In the genomic region with DNA sequence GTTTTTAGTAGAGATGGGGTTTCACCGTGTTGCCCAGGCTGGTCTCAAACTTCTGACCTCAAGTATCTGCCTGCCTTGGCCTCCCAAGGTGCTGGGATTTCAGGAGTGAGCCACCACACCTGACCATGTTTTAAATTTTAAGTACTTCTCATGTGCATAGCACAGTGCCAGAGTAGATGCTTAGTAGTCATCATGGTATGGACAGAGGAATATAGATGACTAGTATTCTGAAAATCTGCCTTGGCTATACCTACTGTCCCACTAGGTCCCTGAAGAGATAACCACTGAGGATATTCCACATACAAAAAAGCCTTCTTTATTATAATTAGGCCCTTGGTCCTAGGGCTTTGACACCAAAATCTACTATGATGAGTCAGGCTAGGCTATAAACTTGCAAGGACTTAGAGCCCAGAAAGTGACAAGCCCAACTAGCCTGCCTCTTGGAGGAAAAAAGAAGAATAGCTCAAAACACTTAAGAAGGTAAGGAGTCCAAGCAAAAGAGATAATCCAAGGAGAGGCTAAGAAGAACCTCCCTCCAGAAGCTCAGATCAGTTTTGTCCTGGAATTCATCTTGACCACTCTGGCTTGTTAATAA, we compare ENCODE assay signal across 17 cellular contexts. TPM values are rescaled to one million over a fixed set of nuclear protein-coding genes. Genes with fewer than 3 reads are reported as not detected.
A peak's percentile ranks its signal among the peaks of the same experiment; 100 is the strongest.
DNase-seq lines count a peak whose midpoint lies in the region; ATAC-seq lines count a peak whose summit lies in the region.
"Had no signal": no experiment of that assay in that cellular context is flagged by ENCODE, and none has a peak within 500 bp of the region (broad histone marks: within the 10 kb centered on the region; RNA-seq: fewer than 3 reads in every experiment).

No MANE protein-coding gene starts in this region.

- peaks cover 51% of the 10 kb centered on the region for H3K36me3 Mint-ChIP-seq in activated naive CD4-positive, alpha-beta T cell treated with anti-CD3 and anti-CD28 coated beads, Interleukin-2, amount 10 ng/mL, durations not matched to agents 7 days and 5 days
- H3K36me3 Mint-ChIP-seq in effector memory CD8-positive, alpha-beta T cell (ENCODE audit: insufficient read depth), result peaks cover 54% of the 10 kb centered on the region

- H3K27ac Mint-ChIP-seq in activated naive CD4-positive, alpha-beta T cell treated with anti-CD3 and anti-CD28 coated beads, Interleukin-2, amount 10 ng/mL, durations not matched to agents 7 days and 5 days, result peak overlapping the region; percentile 82
- H3K27ac Mint-ChIP-seq in effector memory CD8-positive, alpha-beta T cell, result peak overlapping the region; percentile 59 to 80
- H3K27ac Mint-ChIP-seq in stimulated activated naive CD8-positive, alpha-beta T cell treated with anti-CD3 and anti-CD28 coated beads, Interleukin-15, amount 100 ng/mL, for 72 hours, result peak overlapping the region; percentile 36 to 69

- peaks cover 29% of the 10 kb centered on the region for H3K4me1 Mint-ChIP-seq in activated naive CD4-positive, alpha-beta T cell treated with anti-CD3 and anti-CD28 coated beads, Interleukin-2, amount 10 ng/mL, durations not matched to agents 7 days and 5 days
- peaks cover 20 to 54% of the 10 kb centered on the region in 2 donors for H3K4me1 Mint-ChIP-seq in effector memory CD8-positive, alpha-beta T cell (ENCODE audit: low read depth in 2 of 2)
- H3K4me1 Mint-ChIP-seq in stimulated activated naive CD8-positive, alpha-beta T cell treated with anti-CD3 and anti-CD28 coated beads, Interleukin-15, amount 100 ng/mL, for 72 hours, result peaks cover 37% of the 10 kb centered on the region

- CTCF ChIA-PET in activated naive CD4-positive, alpha-beta T cell treated with anti-CD3 and anti-CD28 coated beads, Interleukin-2, amount 10 ng/mL, durations not matched to agents 7 days and 5 days (lab: Charles Lee), result interaction anchor here (1.1 to 1.5 kb wide), 2 partner anchors 41 to 55 kb away, joined by 3 to 6 read pairs; no protein-coding TSS in a partner anchor

- H3K9me3 Mint-ChIP-seq in activated naive CD4-positive, alpha-beta T cell treated with anti-CD3 and anti-CD28 coated beads, Interleukin-2, amount 10 ng/mL, durations not matched to agents 7 days and 5 days, result no peaks in the 10 kb centered on the region
- no peaks in the 10 kb centered on the region for H3K9me3 Mint-ChIP-seq in effector memory CD8-positive, alpha-beta T cell
- no peaks in the 10 kb centered on the region for H3K9me3 Mint-ChIP-seq in stimulated activated naive CD8-positive, alpha-beta T cell treated with anti-CD3 and anti-CD28 coated beads, Interleukin-15, amount 100 ng/mL, for 72 hours
- H3K9me3 Mint-ChIP-seq: activated T-helper 1 cell treated with anti-CD3 and anti-CD28 coated beads, Interleukin-12 subunit alpha, Interleukin-12 subunit beta, Interleukin-2, Interleukin-4 antibody, amounts not matched to agents 30 ng/mL and 10 ng/mL and 1 ng/mL, durations not matched to agents 14 hours and 24 hours and 36 hours had no signal

- DNase-seq in activated naive CD4-positive, alpha-beta T cell treated with anti-CD3 and anti-CD28 coated beads, Interleukin-2, amount 10 ng/mL, durations not matched to agents 7 days and 5 days, result no peak
- no peak for DNase-seq in activated naive CD4-positive, alpha-beta T cell treated with anti-CD3 and anti-CD28 coated beads, Interleukin-2, amount 50 U/mL, for 16 hours
- DNase-seq in M059J (ENCODE audit: low read depth) (peak; percentile 45), COLO668 (lab: John Stamatoyannopoulos, UW; ENCODE audit: unreplicated experiment) (no peak)
- no peak for DNase-seq in effector memory CD8-positive, alpha-beta T cell
- no peak for DNase-seq in stimulated activated naive CD8-positive, alpha-beta T cell treated with anti-CD3 and anti-CD28 coated beads, Interleukin-15, amount 100 ng/mL, for 72 hours
- no peak for DNase-seq in effector CD4-positive, alpha-beta T cell
- DNase-seq: activated CD4-positive, CD25-positive, alpha-beta regulatory T cell treated with anti-CD3 and anti-CD28 coated beads, Interleukin-2, amount 50 U/mL, for 72 hours; NCI-H2029; NCI-H510A; SHP77 treated with DMSO at 0.1 percent for 48 hours; sigmoid colon; stimulated activated CD4-positive, alpha-beta T cell treated with anti-CD3 and anti-CD28 coated beads, Interleukin-1b, Interleukin-23, amount 100 ng/mL, for 48 hours; uterus had no signal

- H3K4me3 Mint-ChIP-seq in activated naive CD4-positive, alpha-beta T cell treated with anti-CD3 and anti-CD28 coated beads, Interleukin-2, amount 10 ng/mL, durations not matched to agents 7 days and 5 days, result no peak overlapping the region
- H3K4me3 Mint-ChIP-seq in effector memory CD8-positive, alpha-beta T cell, result no peak overlapping the region
- no peak overlapping the region for H3K4me3 Mint-ChIP-seq in stimulated activated naive CD8-positive, alpha-beta T cell treated with anti-CD3 and anti-CD28 coated beads, Interleukin-15, amount 100 ng/mL, for 72 hours

- no peak for ATAC-seq in effector memory CD8-positive, alpha-beta T cell (replicated peaks)
- ATAC-seq in stimulated activated naive CD8-positive, alpha-beta T cell treated with anti-CD3 and anti-CD28 coated beads, Interleukin-15, amount 100 ng/mL, for 72 hours, result no peak
- ATAC-seq in GM18858 (IDR thresholded peaks at IDR 0.05; ENCODE audit: unreplicated experiment), result no peak
- ATAC-seq: left lobe of liver had no signal

- H3K27me3 Mint-ChIP-seq in activated naive CD4-positive, alpha-beta T cell treated with anti-CD3 and anti-CD28 coated beads, Interleukin-2, amount 10 ng/mL, durations not matched to agents 7 days and 5 days, result no peaks in the 10 kb centered on the region
- H3K27me3 Mint-ChIP-seq in effector memory CD8-positive, alpha-beta T cell, result no peaks in the 10 kb centered on the region
- no peaks in the 10 kb centered on the region for H3K27me3 Mint-ChIP-seq in stimulated activated naive CD8-positive, alpha-beta T cell treated with anti-CD3 and anti-CD28 coated beads, Interleukin-15, amount 100 ng/mL, for 72 hours

RNA-seq across cellular contexts. Expression of a gene that starts 34.0 kb away (rescaled TPM):
- total RNA-seq in M059J (2014; rRNA removed; shearing (Covaris generic)), result 46.9 and 64.2 TPM in 2 replicates

RNA-seq across cellular contexts. Expression of a gene that starts 52.6 kb away (rescaled TPM):
- 12.5 and 16.1 TPM in 2 replicates for total RNA-seq in M059J (2014; rRNA removed; shearing (Covaris generic))
